1 cellular context compared by ENCODE assay signal in genomic region chr17:44191389-44191788, GRCh38.
TF ChIP-seq lines count a peak whose summit lies in the region.

No MANE protein-coding gene starts in this region.

TF ChIP-seq in K562, 482 proteins besides CTCF, POLR2A, EP300 and RAD21:
- no peak for TF ChIP-seq CBX3 (IDR thresholded peaks at IDR 0.05; ENCODE audit: borderline replicate concordance in 1 of 2, low read length in 2 of 2)
- TF ChIP-seq SUPT5H (IDR thresholded peaks at IDR 0.05), result peak; percentile 10; the same call in 1 of the 2 replicates
- TF ChIP-seq CREBBP (IDR thresholded peaks at IDR 0.05; ENCODE audit: low read depth, low read length), result no peak
- TF ChIP-seq SNRNP70 (optimal IDR thresholded peaks at IDR 0.05; ENCODE audit: low read depth, low read length), result no peak
- no peak for TF ChIP-seq FOXP1 (CRISPR knock-in tag; IDR thresholded peaks at IDR 0.05)
- no peak for TF ChIP-seq ZNF12 (CRISPR knock-in tag; IDR thresholded peaks at IDR 0.05)
- no peak for TF ChIP-seq NR2C1 (IDR thresholded peaks at IDR 0.05)
- no peak for TF ChIP-seq NR2C1 (tag; IDR thresholded peaks at IDR 0.05)
- no peak for TF ChIP-seq ZNF778 (CRISPR knock-in tag; IDR thresholded peaks at IDR 0.05)
